22 cellular contexts compared by ENCODE assay signal in the genomic region with DNA sequence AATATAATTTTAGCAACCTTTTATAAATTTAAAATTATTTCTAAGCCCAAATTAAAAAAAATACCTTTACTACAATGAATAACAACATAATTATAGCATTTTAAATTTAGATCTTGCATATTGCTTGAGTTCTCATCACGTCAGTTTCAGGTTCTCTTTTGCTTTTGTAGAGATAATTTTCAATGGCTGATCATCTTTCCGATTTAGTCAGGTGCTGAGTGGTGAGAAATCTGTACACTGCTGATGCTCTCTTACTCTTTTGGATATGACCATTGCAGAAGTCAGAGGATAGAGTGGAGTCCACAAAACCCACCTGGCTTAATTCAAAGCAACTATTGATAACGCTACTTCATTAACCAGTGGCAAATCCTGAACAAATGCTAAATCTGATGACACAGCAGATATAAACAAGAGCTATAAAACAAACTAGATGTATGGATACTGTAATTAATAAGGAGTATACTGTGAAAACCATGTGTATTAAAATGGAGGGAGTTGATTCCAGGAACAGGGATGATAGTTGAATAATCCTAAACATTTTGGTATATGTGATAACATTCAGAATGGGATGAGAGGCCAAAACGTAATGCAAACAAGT.
DNase-seq lines count a peak whose midpoint lies in the region; ATAC-seq, FAIRE-seq and TF ChIP-seq lines count a peak whose summit lies in the region.
"Had no signal": no experiment of that assay in that cellular context is flagged by ENCODE, and none has a peak within 500 bp of the region (broad histone marks: within the 10 kb centered on the region; RNA-seq: fewer than 3 reads in every experiment).

No MANE protein-coding gene starts in this region.

- CTCF ChIA-PET in A549 (lab: Yijun Ruan, JAX) (no interaction called here), activated B cell treated with CpG ODN at 0.5 μM for 24 hours (lab: Charles Lee) (no interaction called here), WTC11 (lab: Charles Lee) (no interaction called here)

- no peaks in the 10 kb centered on the region for H3K27me3 ChIP-seq in Karpas-422 (ENCODE audit: low read length)
- H3K27me3 ChIP-seq: BLaER1, Peyer's patch had no signal

- H3K36me3 Mint-ChIP-seq in activated B cell treated with CpG ODN at 0.5 μM for 24 hours (ENCODE audit: low read depth) (no peaks in the 10 kb centered on the region), WTC11 (no peaks in the 10 kb centered on the region)
- H3K36me3 Mint-ChIP-seq: CD4-positive, alpha-beta memory T cell had no signal

- no peaks in the 10 kb centered on the region for H4K20me1 ChIP-seq in Karpas-422 (ENCODE audit: insufficient read depth, low read depth, low read length)
- H4K20me1 ChIP-seq: BLaER1 had no signal

- H3K4me3 Mint-ChIP-seq in activated B cell treated with CpG ODN at 0.5 μM for 24 hours (peak overlapping the region; percentile 12), WTC11 (no peak overlapping the region)
- H3K4me3 Mint-ChIP-seq: CD4-positive, alpha-beta memory T cell; HFFc6 had no signal

- H3K9me3 Mint-ChIP-seq in activated B cell treated with CpG ODN at 0.5 μM for 24 hours, result no peaks in the 10 kb centered on the region
- no peaks in the 10 kb centered on the region; the same call in 1 of the 2 replicates for H3K9me3 Mint-ChIP-seq in WTC11
- H3K9me3 Mint-ChIP-seq: HFFc6 had no signal

- ATAC-seq in A549 (no peak), GM18868 (IDR thresholded peaks at IDR 0.05; ENCODE audit: unreplicated experiment) (peak; percentile 40), activated B cell treated with CpG ODN at 0.5 μM for 24 hours (ENCODE audit: low read depth) (no peak), WTC11 (no peak)
- ATAC-seq: Right ventricle myocardium inferior had no signal

- no peak for FAIRE-seq in A549 (lab: Jason Lieb, UNC)
- FAIRE-seq: GM12892, H54 had no signal

- no peaks in the 10 kb centered on the region for H3K36me3 ChIP-seq in Karpas-422 (ENCODE audit: insufficient read depth, low read length)
- H3K36me3 ChIP-seq: BLaER1, Peyer's patch had no signal

- WGBS in A549 (ENCODE audit: missing lambda C conversion rate), result 33% methylated on average over 4 of the region's 4 CpGs

- no peaks in the 10 kb centered on the region for H3K79me2 ChIP-seq in Karpas-422 (ENCODE audit: low read length)

- H3K4me2 ChIP-seq in A549 (no peak overlapping the region), Karpas-422 (ENCODE audit: low read depth, low read length, poor library complexity, severe bottlenecking) (peak overlapping the region; percentile 10)
- H3K4me2 ChIP-seq: BLaER1 had no signal

- H3K9me3 ChIP-seq in A549, result no peaks in the 10 kb centered on the region
- H3K9me3 ChIP-seq in Karpas-422 (ENCODE audit: low read length), result no peaks in the 10 kb centered on the region
- H3K9me3 ChIP-seq: BLaER1, Peyer's patch had no signal

- H3K27ac ChIP-seq in A549 (no peak overlapping the region), Karpas-422 (ENCODE audit: low read length) (peak overlapping the region; percentile 46)
- H3K27ac ChIP-seq: BLaER1, Peyer's patch had no signal

- H3K4me3 ChIP-seq in A549, result no peak overlapping the region
- no peak overlapping the region for H3K4me3 ChIP-seq in Karpas-422 (ENCODE audit: low read length)
- H3K4me3 ChIP-seq: BLaER1, Peyer's patch had no signal

- H3K27ac Mint-ChIP-seq in activated B cell treated with CpG ODN at 0.5 μM for 24 hours, result no peak overlapping the region
- no peak overlapping the region for H3K27ac Mint-ChIP-seq in WTC11
- H3K27ac Mint-ChIP-seq: CD4-positive, alpha-beta memory T cell; HFFc6 had no signal

- intact Hi-C loops in activated B cell treated with CpG ODN at 0.5 μM for 24 hours (cut with micrococcal nuclease), result no loop called here

- TF ChIP-seq RAD21 in A549 (conservative IDR thresholded peaks at IDR 0.05 in 1 of 2, IDR thresholded peaks at IDR 0.05 in 1 of 2), result no peak

- no peak for TF ChIP-seq POLR2A in A549 (IDR thresholded peaks at IDR 0.05; ENCODE audit: low read length)

- no peak overlapping the region for H3K9ac ChIP-seq in Karpas-422 (ENCODE audit: low read length)
- H3K9ac ChIP-seq: BLaER1 had no signal

- DNase-seq in A549 (ENCODE audit: low read depth in 1 of 2, low spot score in 1 of 2) (no peak), Karpas-422 (no peak), activated B cell treated with CpG ODN at 0.5 μM for 24 hours (no peak), WTC11 (ENCODE audit: low spot score) (no peak), NCI-H82 (lab: John Stamatoyannopoulos, UW) (no peak)
- DNase-seq in activated CD8-positive, alpha-beta memory T cell treated with anti-CD3 and anti-CD28 coated beads for 24 hours, result no peak
- DNase-seq in stimulated activated CD4-positive, alpha-beta T cell treated with anti-CD3 and anti-CD28 coated beads, Interleukin-2, amount 100 ng/mL, for 48 hours, result no peak
- DNase-seq: CD4-positive, alpha-beta memory T cell; EL; HFFc6; KG1; NCI-H1417 treated with DMSO at 0.1 percent for 48 hours; NCI-H187 treated with DMSO at 0.1 percent for 48 hours; NCI-H2227 treated with DMSO at 0.1 percent for 48 hours; NCI-H510A treated with DMSO at 0.1 percent for 48 hours; NCI-H774; Peyer's patch had no signal

- H3K4me1 ChIP-seq in A549, result no peaks in the 10 kb centered on the region
- peaks cover 33% of the 10 kb centered on the region for H3K4me1 ChIP-seq in Karpas-422 (ENCODE audit: low read length)
- H3K4me1 ChIP-seq: BLaER1, Peyer's patch had no signal

- H3K4me1 Mint-ChIP-seq in activated B cell treated with CpG ODN at 0.5 μM for 24 hours (peaks cover 25% of the 10 kb centered on the region), WTC11 (peaks cover 13% of the 10 kb centered on the region)
- H3K4me1 Mint-ChIP-seq: CD4-positive, alpha-beta memory T cell had no signal

- TF ChIP-seq CTCF in A549 (IDR thresholded peaks at IDR 0.05), result no peak
- TF ChIP-seq CTCF in activated B cell treated with CpG ODN at 0.5 μM for 24 hours (IDR thresholded peaks at IDR 0.05), result no peak
- TF ChIP-seq CTCF in WTC11 (IDR thresholded peaks at IDR 0.05), result no peak

- H3K9me2 ChIP-seq in Karpas-422 (replicated peaks; ENCODE audit: insufficient read depth, low read length), result no peaks in the 10 kb centered on the region

- no peak for TF ChIP-seq EP300 in A549 (IDR thresholded peaks at IDR 0.05)

- POLR2A ChIA-PET in A549 (lab: Yijun Ruan, JAX), result no interaction called here
- POLR2A ChIA-PET in activated B cell treated with CpG ODN at 0.5 μM for 24 hours (lab: Charles Lee), result no interaction called here
- POLR2A ChIA-PET in WTC11 (lab: Charles Lee), result no interaction called here

- H3K27me3 Mint-ChIP-seq in activated B cell treated with CpG ODN at 0.5 μM for 24 hours (no peaks in the 10 kb centered on the region), WTC11 (ENCODE audit: low read depth) (no peaks in the 10 kb centered on the region; the same call in 1 of the 2 replicates)
- H3K27me3 Mint-ChIP-seq: CD4-positive, alpha-beta memory T cell had no signal

- no peak overlapping the region for H2AFZ ChIP-seq in Karpas-422 (ENCODE audit: low read length)

TF ChIP-seq in A549, 52 proteins besides CTCF, POLR2A, EP300 and RAD21:
- TF ChIP-seq PHF8 (IDR thresholded peaks at IDR 0.05; ENCODE audit: borderline replicate concordance, low read depth) (no peak), MAFK (IDR thresholded peaks at IDR 0.05; ENCODE audit: partially characterized antibody) (peak; percentile 94), KDM5A (IDR thresholded peaks at IDR 0.05) (no peak)

TF ChIP-seq in WTC11, 78 proteins besides CTCF, POLR2A, EP300 and RAD21 (continues in another document):
- TF ChIP-seq JAZF1 (CRISPR knock-in tag; IDR thresholded peaks at IDR 0.05), result no peak
- TF ChIP-seq SMAD3 (CRISPR knock-in tag; IDR thresholded peaks at IDR 0.05; ENCODE audit: borderline replicate concordance), result no peak
- no peak for TF ChIP-seq ETV6 (CRISPR knock-in tag; IDR thresholded peaks at IDR 0.05)
- TF ChIP-seq FOXP1 (CRISPR knock-in tag; IDR thresholded peaks at IDR 0.05; ENCODE audit: borderline replicate concordance), result no peak
- TF ChIP-seq, protein P1, sequence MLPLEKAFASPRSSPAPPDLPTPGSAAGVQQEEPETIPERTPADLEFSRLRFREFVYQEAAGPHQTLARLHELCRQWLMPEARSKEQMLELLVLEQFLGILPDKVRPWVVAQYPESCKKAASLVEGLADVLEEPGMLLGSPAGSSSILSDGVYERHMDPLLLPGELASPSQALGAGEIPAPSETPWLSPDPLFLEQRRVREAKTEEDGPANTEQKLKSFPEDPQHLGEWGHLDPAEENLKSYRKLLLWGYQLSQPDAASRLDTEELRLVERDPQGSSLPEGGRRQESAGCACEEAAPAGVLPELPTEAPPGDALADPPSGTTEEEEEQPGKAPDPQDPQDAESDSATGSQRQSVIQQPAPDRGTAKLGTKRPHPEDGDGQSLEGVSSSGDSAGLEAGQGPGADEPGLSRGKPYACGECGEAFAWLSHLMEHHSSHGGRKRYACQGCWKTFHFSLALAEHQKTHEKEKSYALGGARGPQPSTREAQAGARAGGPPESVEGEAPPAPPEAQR (CRISPR knock-in tag; IDR thresholded peaks at IDR 0.05), result no peak
- TF ChIP-seq ZNF416 (CRISPR knock-in tag; IDR thresholded peaks at IDR 0.05), result no peak
- no peak for TF ChIP-seq CREB1 (CRISPR knock-in tag; IDR thresholded peaks at IDR 0.05)
- TF ChIP-seq CBFB (CRISPR knock-in tag; IDR thresholded peaks at IDR 0.05; ENCODE audit: low read depth), result no peak
- TF ChIP-seq AR (CRISPR knock-in tag; IDR thresholded peaks at IDR 0.05), result no peak
- TF ChIP-seq FOXJ3 (CRISPR knock-in tag; IDR thresholded peaks at IDR 0.05; ENCODE audit: borderline replicate concordance), result no peak
